ENCODE assay signal across 15 cellular contexts in genomic region chr14:34380446-34380845, GRCh38.
DNase-seq lines count a peak whose midpoint lies in the region; ATAC-seq and TF ChIP-seq lines count a peak whose summit lies in the region.
"Had no signal": no experiment of that assay in that cellular context is flagged by ENCODE, and none has a peak within 500 bp of the region (broad histone marks: within the 10 kb centered on the region; RNA-seq: fewer than 3 reads in every experiment).

No MANE protein-coding gene starts in this region.

- H3K9ac ChIP-seq in mammary epithelial cell (ENCODE audit: insufficient read depth, low read length) (no peak overlapping the region), Karpas-422 (ENCODE audit: low read length) (no peak overlapping the region)
- H3K9ac ChIP-seq: BLaER1, GM23248 had no signal

- no peak overlapping the region for H3K4me3 ChIP-seq in breast epithelium
- H3K4me3 ChIP-seq in mammary epithelial cell (replicated peaks in 1 of 3; ENCODE audit: insufficient read depth in 1 of 3, low read depth in 2 of 3, low read length in 3 of 3), result no peak overlapping the region
- no peak overlapping the region for H3K4me3 ChIP-seq in Karpas-422 (ENCODE audit: low read length)
- H3K4me3 ChIP-seq in body of pancreas, result no peak overlapping the region
- no peak overlapping the region for H3K4me3 ChIP-seq in thyroid gland (replicated peaks in 1 of 3)
- H3K4me3 ChIP-seq: BLaER1, GM23248, HAP-1 had no signal

- intact Hi-C loops in breast epithelium (cut with DNase I; ENCODE audit: low total_unique reads) (no loop called here), mammary epithelial cell (cut with micrococcal nuclease) (no loop called here), body of pancreas (cut with DNase I) (no loop called here), thyroid gland (cut with DNase I) (no loop called here)

- no peak for TF ChIP-seq POLR2A in breast epithelium (IDR thresholded peaks at IDR 0.05)
- TF ChIP-seq POLR2A in body of pancreas (IDR thresholded peaks at IDR 0.05), result no peak
- TF ChIP-seq POLR2A in thyroid gland (IDR thresholded peaks at IDR 0.05), result no peak

- H3K36me3 ChIP-seq in breast epithelium (no peaks in the 10 kb centered on the region), mammary epithelial cell (ENCODE audit: insufficient read depth, low read length) (no peaks in the 10 kb centered on the region), Karpas-422 (ENCODE audit: insufficient read depth, low read length) (no peaks in the 10 kb centered on the region), body of pancreas (replicated peaks in 1 of 2; ENCODE audit: insufficient read depth in 1 of 2, low read depth in 2 of 2) (no peaks in the 10 kb centered on the region), thyroid gland (no peaks in the 10 kb centered on the region)
- H3K36me3 ChIP-seq: BLaER1, HAP-1 had no signal

- dilution Hi-C loops in mammary epithelial cell (cut with HindIII; ENCODE audit: low sequenced_read_pairs), result no loop called here

- H3K4me2 ChIP-seq in mammary epithelial cell (ENCODE audit: insufficient read depth, low read depth, low read length), result no peak overlapping the region
- no peak overlapping the region for H3K4me2 ChIP-seq in Karpas-422 (ENCODE audit: low read depth, low read length, poor library complexity, severe bottlenecking)
- H3K4me2 ChIP-seq: BLaER1 had no signal

- DNase-seq in breast epithelium (ENCODE audit: low spot score in 2 of 2) (no peak), mammary epithelial cell (no peak), Karpas-422 (peak; percentile 36), body of pancreas (no peak), thyroid gland (no peak), GM20000 (ENCODE audit: low spot score) (no peak), UCSD-AML1 (lab: John Stamatoyannopoulos, UW; ENCODE audit: unreplicated experiment) (no peak)
- DNase-seq: CD4-positive, alpha-beta memory T cell; DMS153; DMS79; GDM1; GM23248 had no signal

- in situ Hi-C loops in mammary epithelial cell (cut with MboI; ENCODE audit: low sequenced_read_pairs in 2 of 2), result no loop called here

- no TSS peak for BruUV-seq in mammary epithelial cell (replicated peaks; lab: Mats Ljungman, UMichigan)

- H3K27ac ChIP-seq in breast epithelium (peak overlapping the region; percentile 81 to 82), mammary epithelial cell (ENCODE audit: insufficient read depth, low read depth, low read length) (no peak overlapping the region), Karpas-422 (ENCODE audit: low read length) (no peak overlapping the region), body of pancreas (peak overlapping the region; percentile 62 to 84 (median 72)), thyroid gland (peak overlapping the region in 2 of 3 donors; percentile 77 to 88)
- H3K27ac ChIP-seq: 22Rv1, BLaER1, GM23248 had no signal

- no peak for ATAC-seq in body of pancreas

- TF ChIP-seq CTCF in breast epithelium (IDR thresholded peaks at IDR 0.05), result no peak
- no peak for TF ChIP-seq CTCF in mammary epithelial cell (conservative IDR thresholded peaks at IDR 0.05 in 1 of 2, IDR thresholded peaks at IDR 0.05 in 1 of 2; ENCODE audit: extremely low read depth in 1 of 2, insufficient read depth in 1 of 2, low read depth in 1 of 2, low read length in 2 of 2)
- TF ChIP-seq CTCF in body of pancreas (IDR thresholded peaks at IDR 0.05), result no peak
- no peak for TF ChIP-seq CTCF in thyroid gland (IDR thresholded peaks at IDR 0.05)
- no peak for TF ChIP-seq CTCF in GM20000 (IDR thresholded peaks at IDR 0.05; ENCODE audit: extremely low read depth, missing control alignments)

- no peaks in the 10 kb centered on the region for H3K27me3 ChIP-seq in breast epithelium
- no peaks in the 10 kb centered on the region for H3K27me3 ChIP-seq in mammary epithelial cell (ENCODE audit: insufficient read depth, low read length)
- H3K27me3 ChIP-seq in Karpas-422 (ENCODE audit: low read length), result no peaks in the 10 kb centered on the region
- H3K27me3 ChIP-seq in body of pancreas, result no peaks in the 10 kb centered on the region
- H3K27me3 ChIP-seq in thyroid gland, result no peaks in the 10 kb centered on the region
- H3K27me3 ChIP-seq: BLaER1 had no signal

- no peak overlapping the region for H2AFZ ChIP-seq in mammary epithelial cell (ENCODE audit: low read depth, low read length)
- H2AFZ ChIP-seq in Karpas-422 (ENCODE audit: low read length), result no peak overlapping the region
- H2AFZ ChIP-seq: GM23248 had no signal

- 67% methylated on average over 4 of the region's 4 CpGs for WGBS in mammary epithelial cell (ENCODE audit: low coverage, missing lambda C conversion rate)
- WGBS in body of pancreas, 2 donors, result 79 to 86% methylated on average over 4 of the region's 4 CpGs
- 80 to 88% methylated on average over 4 of the region's 4 CpGs for WGBS in thyroid gland, 2 donors

- CTCF ChIA-PET in mammary epithelial cell (lab: Charles Lee; ENCODE audit: low non-redundant PET), result no interaction called here

- H3K79me2 ChIP-seq in mammary epithelial cell (ENCODE audit: insufficient read depth, low read length) (no peaks in the 10 kb centered on the region), Karpas-422 (ENCODE audit: low read length) (no peaks in the 10 kb centered on the region)

- no peaks in the 10 kb centered on the region for H3K9me2 ChIP-seq in Karpas-422 (replicated peaks; ENCODE audit: insufficient read depth, low read length)

- H3K4me1 ChIP-seq in breast epithelium (peaks cover 3 to 13% of the 10 kb centered on the region in 2 donors), mammary epithelial cell (ENCODE audit: insufficient read depth, low read length) (peaks cover 12% of the 10 kb centered on the region), Karpas-422 (ENCODE audit: low read length) (no peaks in the 10 kb centered on the region), body of pancreas (peaks cover 31% of the 10 kb centered on the region), thyroid gland (peaks cover 33 to 45% of the 10 kb centered on the region in 2 donors)
- H3K4me1 ChIP-seq: BLaER1, HAP-1 had no signal

- no peaks in the 10 kb centered on the region for H4K20me1 ChIP-seq in mammary epithelial cell (ENCODE audit: insufficient read depth, low read length)
- H4K20me1 ChIP-seq in Karpas-422 (ENCODE audit: insufficient read depth, low read depth, low read length), result no peaks in the 10 kb centered on the region
- H4K20me1 ChIP-seq: BLaER1 had no signal

- H3K9me3 ChIP-seq in breast epithelium, result no peaks in the 10 kb centered on the region
- H3K9me3 ChIP-seq in mammary epithelial cell (replicated peaks; ENCODE audit: insufficient read depth, low read length), result no peaks in the 10 kb centered on the region
- H3K9me3 ChIP-seq in Karpas-422 (ENCODE audit: low read length), result no peaks in the 10 kb centered on the region
- no peaks in the 10 kb centered on the region for H3K9me3 ChIP-seq in body of pancreas
- H3K9me3 ChIP-seq in thyroid gland, result no peaks in the 10 kb centered on the region
- H3K9me3 ChIP-seq: BLaER1, HAP-1 had no signal

Comparison
In these comparisons a context has a peak if more than half of its experiments do, and no peak if none do; other contexts are left out.
1. H3K27ac ChIP-seq: peak in breast epithelium (2 of 2), body of pancreas (4 of 4) and thyroid gland (2 of 3); none in mammary epithelial cell (single experiment) and Karpas-422 (single experiment).